Comparison of ENCODE assay signal across 1 cellular context in genomic region chr11:62264004-62264403, GRCh38.
TF ChIP-seq lines count a peak whose summit lies in the region.

No MANE protein-coding gene starts in this region.

TF ChIP-seq in HepG2, 621 proteins besides CTCF, POLR2A, EP300 and RAD21:
- TF ChIP-seq SIN3B (IDR thresholded peaks at IDR 0.05; ENCODE audit: low read length), result no peak
- no peak for TF ChIP-seq FOSL1 (CRISPR knock-in tag; IDR thresholded peaks at IDR 0.05; ENCODE audit: borderline replicate concordance)
- no peak for TF ChIP-seq ZNF136 (CRISPR knock-in tag; IDR thresholded peaks at IDR 0.05; ENCODE audit: low read depth)
- no peak for TF ChIP-seq ZNF768 (CRISPR knock-in tag; IDR thresholded peaks at IDR 0.05)
- TF ChIP-seq, protein P1, sequence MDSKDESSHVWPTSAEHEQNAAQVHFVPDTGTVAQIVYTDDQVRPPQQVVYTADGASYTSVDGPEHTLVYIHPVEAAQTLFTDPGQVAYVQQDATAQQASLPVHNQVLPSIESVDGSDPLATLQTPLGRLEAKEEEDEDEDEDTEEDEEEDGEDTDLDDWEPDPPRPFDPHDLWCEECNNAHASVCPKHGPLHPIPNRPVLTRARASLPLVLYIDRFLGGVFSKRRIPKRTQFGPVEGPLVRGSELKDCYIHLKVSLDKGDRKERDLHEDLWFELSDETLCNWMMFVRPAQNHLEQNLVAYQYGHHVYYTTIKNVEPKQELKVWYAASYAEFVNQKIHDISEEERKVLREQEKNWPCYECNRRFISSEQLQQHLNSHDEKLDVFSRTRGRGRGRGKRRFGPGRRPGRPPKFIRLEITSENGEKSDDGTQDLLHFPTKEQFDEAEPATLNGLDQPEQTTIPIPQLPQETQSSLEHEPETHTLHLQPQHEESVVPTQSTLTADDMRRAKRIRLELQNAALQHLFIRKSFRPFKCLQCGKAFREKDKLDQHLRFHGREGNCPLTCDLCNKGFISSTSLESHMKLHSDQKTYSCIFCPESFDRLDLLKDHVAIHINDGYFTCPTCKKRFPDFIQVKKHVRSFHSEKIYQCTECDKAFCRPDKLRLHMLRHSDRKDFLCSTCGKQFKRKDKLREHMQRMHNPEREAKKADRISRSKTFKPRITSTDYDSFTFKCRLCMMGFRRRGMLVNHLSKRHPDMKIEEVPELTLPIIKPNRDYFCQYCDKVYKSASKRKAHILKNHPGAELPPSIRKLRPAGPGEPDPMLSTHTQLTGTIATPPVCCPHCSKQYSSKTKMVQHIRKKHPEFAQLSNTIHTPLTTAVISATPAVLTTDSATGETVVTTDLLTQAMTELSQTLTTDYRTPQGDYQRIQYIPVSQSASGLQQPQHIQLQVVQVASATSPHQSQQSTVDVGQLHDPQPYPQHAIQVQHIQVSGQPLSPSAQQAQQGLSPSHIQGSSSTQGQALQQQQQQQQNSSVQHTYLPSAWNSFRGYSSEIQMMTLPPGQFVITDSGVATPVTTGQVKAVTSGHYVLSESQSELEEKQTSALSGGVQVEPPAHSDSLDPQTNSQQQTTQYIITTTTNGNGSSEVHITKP (CRISPR knock-in tag; IDR thresholded peaks at IDR 0.05; ENCODE audit: low read depth), result no peak
- TF ChIP-seq ARNTL (CRISPR knock-in tag; IDR thresholded peaks at IDR 0.05), result no peak
- TF ChIP-seq SAP130 (CRISPR knock-in tag; IDR thresholded peaks at IDR 0.05; ENCODE audit: low read depth), result no peak
- TF ChIP-seq ZNF496 (CRISPR knock-in tag; IDR thresholded peaks at IDR 0.05; ENCODE audit: insufficient replicate concordance), result no peak
- TF ChIP-seq ZBTB4 (CRISPR knock-in tag; IDR thresholded peaks at IDR 0.05; ENCODE audit: borderline replicate concordance), result no peak
- TF ChIP-seq SRSF4 (IDR thresholded peaks at IDR 0.05; ENCODE audit: low read depth, low read length, poor library complexity, severe bottlenecking), result no peak
- TF ChIP-seq, protein P2, sequence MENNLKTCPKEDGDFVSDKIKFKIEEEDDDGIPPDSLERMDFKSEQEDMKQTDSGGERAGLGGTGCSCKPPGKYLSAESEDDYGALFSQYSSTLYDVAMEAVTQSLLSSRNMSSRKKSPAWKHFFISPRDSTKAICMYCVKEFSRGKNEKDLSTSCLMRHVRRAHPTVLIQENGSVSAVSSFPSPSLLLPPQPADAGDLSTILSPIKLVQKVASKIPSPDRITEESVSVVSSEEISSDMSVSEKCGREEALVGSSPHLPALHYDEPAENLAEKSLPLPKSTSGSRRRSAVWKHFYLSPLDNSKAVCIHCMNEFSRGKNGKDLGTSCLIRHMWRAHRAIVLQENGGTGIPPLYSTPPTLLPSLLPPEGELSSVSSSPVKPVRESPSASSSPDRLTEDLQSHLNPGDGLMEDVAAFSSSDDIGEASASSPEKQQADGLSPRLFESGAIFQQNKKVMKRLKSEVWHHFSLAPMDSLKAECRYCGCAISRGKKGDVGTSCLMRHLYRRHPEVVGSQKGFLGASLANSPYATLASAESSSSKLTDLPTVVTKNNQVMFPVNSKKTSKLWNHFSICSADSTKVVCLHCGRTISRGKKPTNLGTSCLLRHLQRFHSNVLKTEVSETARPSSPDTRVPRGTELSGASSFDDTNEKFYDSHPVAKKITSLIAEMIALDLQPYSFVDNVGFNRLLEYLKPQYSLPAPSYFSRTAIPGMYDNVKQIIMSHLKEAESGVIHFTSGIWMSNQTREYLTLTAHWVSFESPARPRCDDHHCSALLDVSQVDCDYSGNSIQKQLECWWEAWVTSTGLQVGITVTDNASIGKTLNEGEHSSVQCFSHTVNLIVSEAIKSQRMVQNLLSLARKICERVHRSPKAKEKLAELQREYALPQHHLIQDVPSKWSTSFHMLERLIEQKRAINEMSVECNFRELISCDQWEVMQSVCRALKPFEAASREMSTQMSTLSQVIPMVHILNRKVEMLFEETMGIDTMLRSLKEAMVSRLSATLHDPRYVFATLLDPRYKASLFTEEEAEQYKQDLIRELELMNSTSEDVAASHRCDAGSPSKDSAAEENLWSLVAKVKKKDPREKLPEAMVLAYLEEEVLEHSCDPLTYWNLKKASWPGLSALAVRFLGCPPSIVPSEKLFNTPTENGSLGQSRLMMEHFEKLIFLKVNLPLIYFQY (CRISPR knock-in tag; IDR thresholded peaks at IDR 0.05; ENCODE audit: borderline replicate concordance), result no peak
- no peak for TF ChIP-seq ZNF598 (CRISPR knock-in tag; IDR thresholded peaks at IDR 0.05; ENCODE audit: borderline replicate concordance)
- no peak for TF ChIP-seq PHF20 (CRISPR knock-in tag; IDR thresholded peaks at IDR 0.05)
- no peak for TF ChIP-seq ZNF780A (CRISPR knock-in tag; IDR thresholded peaks at IDR 0.05)
- peak; percentile 54; the same call in 1 of the 2 replicates for TF ChIP-seq ARID5B (CRISPR knock-in tag; IDR thresholded peaks at IDR 0.05)
- no peak for TF ChIP-seq ZNF749 (CRISPR knock-in tag; IDR thresholded peaks at IDR 0.05; ENCODE audit: borderline replicate concordance)
- TF ChIP-seq MTERF4 (CRISPR knock-in tag; IDR thresholded peaks at IDR 0.05), result no peak
- 0 out of 2 replicates have a peak, but pooled peaks have one; percentile 23 for TF ChIP-seq MED1 (CRISPR knock-in tag; IDR thresholded peaks at IDR 0.05)
- TF ChIP-seq RARA (CRISPR knock-in tag; IDR thresholded peaks at IDR 0.05), result 0 out of 2 replicates have a peak, but pooled peaks have one; percentile 12
- no peak for TF ChIP-seq ZNF253 (CRISPR knock-in tag; IDR thresholded peaks at IDR 0.05; ENCODE audit: borderline replicate concordance)
- TF ChIP-seq HNF4G (IDR thresholded peaks at IDR 0.05; ENCODE audit: borderline replicate concordance, low read depth, low read length), result no peak
- TF ChIP-seq HNF4G (CRISPR knock-in tag; IDR thresholded peaks at IDR 0.05; ENCODE audit: borderline replicate concordance, low read depth), result no peak
- TF ChIP-seq DDIT3 (CRISPR knock-in tag; IDR thresholded peaks at IDR 0.05), result no peak
- TF ChIP-seq TCF7 (IDR thresholded peaks at IDR 0.05; ENCODE audit: low read depth), result 0 out of 2 replicates have a peak, but pooled peaks have one; percentile 7
- TF ChIP-seq IKZF4 (CRISPR knock-in tag; IDR thresholded peaks at IDR 0.05; ENCODE audit: borderline replicate concordance, low read depth, not compliant biosample characterization), result no peak
- no peak for TF ChIP-seq THYN1 (CRISPR knock-in tag; IDR thresholded peaks at IDR 0.05; ENCODE audit: borderline replicate concordance, low read depth)
- TF ChIP-seq NFRKB (IDR thresholded peaks at IDR 0.05), result no peak
- TF ChIP-seq ZFY (CRISPR knock-in tag; IDR thresholded peaks at IDR 0.05), result 0 out of 2 replicates have a peak, but pooled peaks have one; percentile 21
- no peak for TF ChIP-seq NCOA1 (CRISPR knock-in tag; IDR thresholded peaks at IDR 0.05)
- TF ChIP-seq MBD4 (IDR thresholded peaks at IDR 0.05; ENCODE audit: borderline replicate concordance, low read length), result no peak
- TF ChIP-seq, protein P3, sequence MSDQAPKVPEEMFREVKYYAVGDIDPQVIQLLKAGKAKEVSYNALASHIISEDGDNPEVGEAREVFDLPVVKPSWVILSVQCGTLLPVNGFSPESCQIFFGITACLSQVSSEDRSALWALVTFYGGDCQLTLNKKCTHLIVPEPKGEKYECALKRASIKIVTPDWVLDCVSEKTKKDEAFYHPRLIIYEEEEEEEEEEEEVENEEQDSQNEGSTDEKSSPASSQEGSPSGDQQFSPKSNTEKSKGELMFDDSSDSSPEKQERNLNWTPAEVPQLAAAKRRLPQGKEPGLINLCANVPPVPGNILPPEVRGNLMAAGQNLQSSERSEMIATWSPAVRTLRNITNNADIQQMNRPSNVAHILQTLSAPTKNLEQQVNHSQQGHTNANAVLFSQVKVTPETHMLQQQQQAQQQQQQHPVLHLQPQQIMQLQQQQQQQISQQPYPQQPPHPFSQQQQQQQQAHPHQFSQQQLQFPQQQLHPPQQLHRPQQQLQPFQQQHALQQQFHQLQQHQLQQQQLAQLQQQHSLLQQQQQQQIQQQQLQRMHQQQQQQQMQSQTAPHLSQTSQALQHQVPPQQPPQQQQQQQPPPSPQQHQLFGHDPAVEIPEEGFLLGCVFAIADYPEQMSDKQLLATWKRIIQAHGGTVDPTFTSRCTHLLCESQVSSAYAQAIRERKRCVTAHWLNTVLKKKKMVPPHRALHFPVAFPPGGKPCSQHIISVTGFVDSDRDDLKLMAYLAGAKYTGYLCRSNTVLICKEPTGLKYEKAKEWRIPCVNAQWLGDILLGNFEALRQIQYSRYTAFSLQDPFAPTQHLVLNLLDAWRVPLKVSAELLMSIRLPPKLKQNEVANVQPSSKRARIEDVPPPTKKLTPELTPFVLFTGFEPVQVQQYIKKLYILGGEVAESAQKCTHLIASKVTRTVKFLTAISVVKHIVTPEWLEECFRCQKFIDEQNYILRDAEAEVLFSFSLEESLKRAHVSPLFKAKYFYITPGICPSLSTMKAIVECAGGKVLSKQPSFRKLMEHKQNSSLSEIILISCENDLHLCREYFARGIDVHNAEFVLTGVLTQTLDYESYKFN (CRISPR knock-in tag; conservative IDR thresholded peaks at IDR 0.05), result peak; percentile 23; the same call in 1 of the 2 replicates
